In the genomic region with DNA sequence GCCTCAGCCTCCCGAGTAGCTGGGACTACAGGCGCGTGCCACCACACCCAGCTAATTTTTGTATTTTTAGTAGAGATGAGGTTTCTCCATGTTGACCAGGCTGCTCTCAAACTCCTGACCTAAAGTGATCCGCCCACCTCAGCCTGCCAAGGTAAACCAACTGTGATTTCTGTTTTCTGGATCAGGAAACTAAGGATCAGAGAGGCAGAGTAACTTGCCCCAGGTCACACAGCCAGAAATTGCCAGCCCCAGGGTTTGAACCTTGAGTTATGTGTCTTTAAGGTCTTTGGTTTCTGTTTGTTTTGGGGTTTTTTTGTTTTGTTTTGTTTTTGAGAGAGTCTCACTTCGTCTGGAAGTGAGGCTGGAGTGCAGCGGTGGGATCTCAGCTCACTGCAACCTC, we compare ENCODE assay signal across 28 cellular contexts. TPM values are rescaled to one million over a fixed set of nuclear protein-coding genes. Genes with fewer than 3 reads are reported as not detected.
"Had no signal": no experiment of that assay in that cellular context is flagged by ENCODE, and none has a peak within 500 bp of the region (broad histone marks: within the 10 kb centered on the region; RNA-seq: fewer than 3 reads in every experiment).

No MANE protein-coding gene starts in this region.

- ATAC-seq: activated CD8-positive, alpha-beta T cell treated with anti-CD3 and anti-CD28 coated beads, Interleukin-2, amount 10 ng/mL, durations not matched to agents 7 days and 5 days; T-helper 17 cell had no signal

- H3K9me3 ChIP-seq: SJSA1 had no signal

- H3K27me3 Mint-ChIP-seq: central memory CD8-positive, alpha-beta T cell had no signal

- H3K27ac Mint-ChIP-seq: activated CD8-positive, alpha-beta T cell treated with anti-CD3 and anti-CD28 coated beads, Interleukin-2, amount 10 ng/mL, durations not matched to agents 7 days and 5 days; T-helper 17 cell; WTC11 had no signal

- DNase-seq: activated CD4-positive, alpha-beta T cell treated with anti-CD3 and anti-CD28 coated beads for 48 hours; activated CD4-positive, alpha-beta T cell treated with anti-CD3 and anti-CD28 coated beads, Interleukin-2, amount 50 U/mL, for 4 hours; activated CD4-positive, CD25-positive, alpha-beta regulatory T cell treated with anti-CD3 and anti-CD28 coated beads, Interleukin-2, amount 50 U/mL, for 72 hours; activated CD8-positive, alpha-beta memory T cell treated with anti-CD3 and anti-CD28 coated beads, Interleukin-2, amount 50 U/mL, for 48 hours; activated CD8-positive, alpha-beta T cell treated with anti-CD3 and anti-CD28 coated beads, Interleukin-2, amount 10 ng/mL, durations not matched to agents 7 days and 5 days; activated naive CD4-positive, alpha-beta T cell treated with anti-CD3 and anti-CD28 coated beads, Interleukin-2, amount 50 U/mL, for 16 hours; activated T-cell treated with anti-CD3 and anti-CD28 coated beads, Interleukin-2, amount 50 U/mL, for 1 hour; aorta; KG1; NCI-H1092 treated with DMSO at 0.1 percent for 48 hours; NCI-H1417 treated with DMSO at 0.1 percent for 48 hours; NCI-H1694; NCI-H2029; NCI-H345; NCI-H510A; NCI-H526 treated with DMSO at 0.1 percent for 48 hours; NCI-H82; NK-92 treated with Interleukin-12 subunit alpha and Interleukin-12 subunit beta, amount 100 ng/mL, for 24 hours; RPMI8226; SHP77; T-helper 17 cell; T-helper 9 cell had no signal

- H3K4me3 ChIP-seq: SJSA1 had no signal

- H3K4me3 Mint-ChIP-seq: activated CD8-positive, alpha-beta T cell treated with anti-CD3 and anti-CD28 coated beads, Interleukin-2, amount 10 ng/mL, durations not matched to agents 7 days and 5 days; central memory CD8-positive, alpha-beta T cell; T-helper 17 cell had no signal

- H3K27ac ChIP-seq: SJSA1 had no signal

- H3K27me3 ChIP-seq: SJSA1 had no signal

- H3K36me3 Mint-ChIP-seq: WTC11 had no signal

- H3K9me3 Mint-ChIP-seq: central memory CD8-positive, alpha-beta T cell; WTC11 had no signal

RNA-seq across cellular contexts. Expression of gene ARRDC5, which starts 31.0 kb away (rescaled TPM):
- total RNA-seq: bronchial epithelial cell, LHCN-M2, M059J, SJSA1, WTC11 had no signal
- polyA plus RNA-seq: aorta had no signal
